17 cellular contexts compared by ENCODE assay signal in genomic region chr2:11102466-11102865, GRCh38. TPM values are rescaled to one million over a fixed set of nuclear protein-coding genes. Genes with fewer than 3 reads are reported as not detected.
DNase-seq lines count a peak whose midpoint lies in the region; ATAC-seq and TF ChIP-seq lines count a peak whose summit lies in the region.
"Had no signal": no experiment of that assay in that cellular context is flagged by ENCODE, and none has a peak within 500 bp of the region (broad histone marks: within the 10 kb centered on the region; RNA-seq: fewer than 3 reads in every experiment).

No MANE protein-coding gene starts in this region.

- H3K27ac ChIP-seq in testis = no peak overlapping the region
- H3K27ac ChIP-seq: BLaER1 had no signal

- peaks cover 46% of the 10 kb centered on the region for H3K4me1 Mint-ChIP-seq in activated CD8-positive, alpha-beta memory T cell treated with anti-CD3 and anti-CD28 coated beads, Interleukin-2, amount 10 ng/mL, durations not matched to agents 7 days and 5 days
- H3K4me1 Mint-ChIP-seq in T-helper 17 cell = peaks cover 22% of the 10 kb centered on the region
- H3K4me1 Mint-ChIP-seq: H9 had no signal

- H3K4me1 ChIP-seq in testis = no peaks in the 10 kb centered on the region
- H3K4me1 ChIP-seq: BLaER1 had no signal

- peak; percentile 25 for DNase-seq in activated CD8-positive, alpha-beta memory T cell treated with anti-CD3 and anti-CD28 coated beads, Interleukin-2, amount 10 ng/mL, durations not matched to agents 7 days and 5 days
- no peak for DNase-seq in activated CD8-positive, alpha-beta memory T cell treated with anti-CD3 and anti-CD28 coated beads, Interleukin-2, amount 50 U/mL, for 4 hours
- no peak for DNase-seq in T-helper 17 cell
- peak; percentile 34 for DNase-seq in islet precursor cell
- DNase-seq in testis = peak; percentile 2
- DNase-seq in G401 (ENCODE audit: low spot score) = no peak
- DNase-seq in globus pallidus (ENCODE audit: low spot score) = no peak
- DNase-seq: 8988T; AML-193; Calu3; CD4-positive, alpha-beta T cell; DMS 273 treated with DMSO at 0.1 percent for 48 hours; GOT3; H9 had no signal

- H3K4me3 Mint-ChIP-seq in activated CD8-positive, alpha-beta memory T cell treated with anti-CD3 and anti-CD28 coated beads, Interleukin-2, amount 10 ng/mL, durations not matched to agents 7 days and 5 days = no peak overlapping the region
- no peak overlapping the region for H3K4me3 Mint-ChIP-seq in T-helper 17 cell
- H3K4me3 Mint-ChIP-seq: CD4-positive, alpha-beta T cell; H9 had no signal

- peaks cover 2% of the 10 kb centered on the region for H3K9me3 Mint-ChIP-seq in activated CD8-positive, alpha-beta memory T cell treated with anti-CD3 and anti-CD28 coated beads, Interleukin-2, amount 10 ng/mL, durations not matched to agents 7 days and 5 days (ENCODE audit: low read depth)
- H3K9me3 Mint-ChIP-seq: CD4-positive, alpha-beta T cell; H9 had no signal

- H3K27me3 Mint-ChIP-seq in activated CD8-positive, alpha-beta memory T cell treated with anti-CD3 and anti-CD28 coated beads, Interleukin-2, amount 10 ng/mL, durations not matched to agents 7 days and 5 days = peaks cover 39% of the 10 kb centered on the region
- H3K27me3 Mint-ChIP-seq in T-helper 17 cell = no peaks in the 10 kb centered on the region
- H3K27me3 Mint-ChIP-seq: CD4-positive, alpha-beta T cell had no signal

- H3K27ac Mint-ChIP-seq in activated CD8-positive, alpha-beta memory T cell treated with anti-CD3 and anti-CD28 coated beads, Interleukin-2, amount 10 ng/mL, durations not matched to agents 7 days and 5 days = no peak overlapping the region
- H3K27ac Mint-ChIP-seq in T-helper 17 cell = peak overlapping the region; percentile 92

- H3K36me3 Mint-ChIP-seq in activated CD8-positive, alpha-beta memory T cell treated with anti-CD3 and anti-CD28 coated beads, Interleukin-2, amount 10 ng/mL, durations not matched to agents 7 days and 5 days = peaks cover 5% of the 10 kb centered on the region
- H3K36me3 Mint-ChIP-seq in T-helper 17 cell (ENCODE audit: low read depth) = no peaks in the 10 kb centered on the region

- H3K27me3 ChIP-seq in testis = no peaks in the 10 kb centered on the region
- H3K27me3 ChIP-seq: BLaER1 had no signal

- TF ChIP-seq POLR2A in testis (IDR thresholded peaks at IDR 0.05) = no peak

- in situ Hi-C loops in G401 (cut with HindIII; ENCODE audit: low sequenced_read_pairs) = no loop called here

- intact Hi-C loops in testis (cut with DNase I; ENCODE audit: low total_unique reads) = no loop called here

- ATAC-seq in activated CD8-positive, alpha-beta memory T cell treated with anti-CD3 and anti-CD28 coated beads, Interleukin-2, amount 10 ng/mL, durations not matched to agents 7 days and 5 days = no peak
- ATAC-seq in T-helper 17 cell = no peak
- no peak for ATAC-seq in GM19397 (IDR thresholded peaks at IDR 0.05; ENCODE audit: unreplicated experiment)
- ATAC-seq: GM12878 had no signal

- no peak overlapping the region for H3K4me3 ChIP-seq in testis
- H3K4me3 ChIP-seq: BLaER1, GM12878 had no signal

- H3K36me3 ChIP-seq in testis (ENCODE audit: low read depth, missing control alignments) = no peaks in the 10 kb centered on the region
- H3K36me3 ChIP-seq: BLaER1 had no signal

- WGBS in testis, 2 donors = 82 to 87% methylated on average over 11 of the region's 11 CpGs

- CTCF ChIA-PET in activated CD8-positive, alpha-beta memory T cell treated with anti-CD3 and anti-CD28 coated beads, Interleukin-2, amount 10 ng/mL, durations not matched to agents 7 days and 5 days (lab: Charles Lee) = interaction anchor here (0.8 to 2.2 kb wide), 3 partner anchors 22 to 30 kb away, joined by 3 to 7 read pairs (median 5); no protein-coding TSS in a partner anchor

- H3K9me3 ChIP-seq in T-helper 17 cell (ENCODE audit: control insufficient read depth, low read length, poor library complexity, severe bottlenecking) (no peaks in the 10 kb centered on the region), testis (no peaks in the 10 kb centered on the region)
- H3K9me3 ChIP-seq: BLaER1 had no signal

- no peak for TF ChIP-seq CTCF in testis (IDR thresholded peaks at IDR 0.05)

RNA-seq across cellular contexts. Expression of gene SLC66A3, which starts 52.8 kb away (rescaled TPM):
- total RNA-seq in activated CD8-positive, alpha-beta memory T cell treated with anti-CD3 and anti-CD28 coated beads, Interleukin-2, amount 10 ng/mL, durations not matched to agents 7 days and 5 days = 10 to 100 TPM in 1 of 2 experiments, 1 to 10 TPM in 1; 9.9 to 15.9 TPM
- total RNA-seq in T-helper 17 cell (10 to 100 TPM; 18.8 to 20.8 TPM), testis (10 to 100 TPM; 38.9 to 46.0 TPM)
- polyA plus RNA-seq in testis (ENCODE audit: insufficient read depth, low read depth, low replicate concordance) = 23.3 TPM
- 20.2 and 25.2 TPM in 2 replicates for total RNA-seq in G401 (2014; rRNA removed; shearing (Covaris generic))

Comparison
In these comparisons a context has a peak if more than half of its experiments do, and no peak if none do; other contexts are left out.
1. DNase-seq: peak in activated CD8-positive, alpha-beta memory T cell treated with anti-CD3 and anti-CD28 coated beads, Interleukin-2, amount 10 ng/mL, durations not matched to agents 7 days and 5 days (single experiment), islet precursor cell (single experiment) and testis (single experiment); none in activated CD8-positive, alpha-beta memory T cell treated with anti-CD3 and anti-CD28 coated beads, Interleukin-2, amount 50 U/mL, for 4 hours (single experiment), T-helper 17 cell (0 of 3), G401 (single experiment) and globus pallidus (single experiment).